Comparison of ENCODE assay signal across 35 cellular contexts in the genomic region with DNA sequence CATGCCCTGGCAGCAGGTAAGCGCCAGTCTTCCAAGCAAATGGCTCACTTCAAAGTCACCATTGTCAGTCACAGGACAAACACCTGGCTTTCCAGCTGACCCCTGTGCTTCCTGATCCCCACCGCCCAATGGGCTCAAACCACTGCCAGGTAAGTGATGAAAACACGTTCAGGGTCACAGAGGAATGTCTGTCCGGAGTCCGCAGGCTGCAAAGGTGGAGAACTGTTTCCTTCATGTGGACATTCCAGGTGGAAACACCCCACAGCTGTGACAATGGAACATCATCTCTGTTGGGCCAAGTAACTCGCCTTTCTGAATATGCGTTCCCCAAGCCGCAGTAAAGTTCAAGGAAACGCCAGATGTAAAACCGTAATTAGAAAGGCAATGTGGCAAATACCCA.
DNase-seq lines count a peak whose midpoint lies in the region; ATAC-seq, FAIRE-seq and TF ChIP-seq lines count a peak whose summit lies in the region.
"Had no signal": no experiment of that assay in that cellular context is flagged by ENCODE, and none has a peak within 500 bp of the region (broad histone marks: within the 10 kb centered on the region; RNA-seq: fewer than 3 reads in every experiment).

No MANE protein-coding gene starts in this region.

- peak overlapping the region; percentile 36; the same call in 1 of the 2 replicates for H3K4me2 ChIP-seq in HepG2 (ENCODE audit: low read depth, low read length)
- H3K4me2 ChIP-seq in trophoblast cell (ENCODE audit: low read length): no peak overlapping the region
- H3K4me2 ChIP-seq: A549; BLaER1; BLaER1 treated with 17β-estradiol and CSF1 and Interleukin-3, amounts not matched to agents 10 nM and 100 nM had no signal

- H3K79me1 ChIP-seq in trophoblast cell (ENCODE audit: low read length): no peaks in the 10 kb centered on the region

- H3K4ac ChIP-seq in trophoblast cell (ENCODE audit: low read depth, low read length): no peak overlapping the region

- BruUV-seq in HepG2 (replicated peaks; lab: Mats Ljungman, UMichigan): no TSS peak

- H3K36me3 ChIP-seq in HepG2 (replicated peaks in 1 of 2; ENCODE audit: control insufficient read depth in 1 of 2, insufficient read depth in 2 of 2, low read length in 2 of 2) (no peaks in the 10 kb centered on the region), right lobe of liver (no peaks in the 10 kb centered on the region), trophoblast cell (ENCODE audit: control insufficient read depth in 1 of 2, insufficient read depth in 2 of 2, low read length in 2 of 2) (no peaks in the 10 kb centered on the region)
- H3K36me3 ChIP-seq: BE2C; BLaER1; BLaER1 treated with 17β-estradiol and CSF1 and Interleukin-3, amounts not matched to agents 10 nM and 100 nM had no signal

- POLR2A ChIA-PET in HepG2 (lab: Yijun Ruan, JAX): no interaction called here

- TF ChIP-seq POLR2A in HepG2 (IDR thresholded peaks at IDR 0.05; ENCODE audit: insufficient read depth in 1 of 2, low read depth in 2 of 2, low read length in 2 of 2) (no peak), right lobe of liver (IDR thresholded peaks at IDR 0.05) (no peak)

- H3K27me3 ChIP-seq in HepG2 (ENCODE audit: control insufficient read depth in 1 of 2, insufficient read depth in 2 of 2, low read length in 2 of 2) (peaks cover 0 to 9% of the 10 kb centered on the region in 2 experiments; a peak in 1 of 5 replicates), right lobe of liver (no peaks in the 10 kb centered on the region), trophoblast cell (ENCODE audit: insufficient read depth, low read length) (no peaks in the 10 kb centered on the region)
- H3K27me3 ChIP-seq: BE2C; BLaER1; BLaER1 treated with 17β-estradiol and CSF1 and Interleukin-3, amounts not matched to agents 10 nM and 100 nM had no signal

- TF ChIP-seq RAD21 in HepG2 (CRISPR knock-in tag; IDR thresholded peaks at IDR 0.05): no peak

- H3K27ac ChIP-seq in HepG2 (ENCODE audit: extremely low read length, insufficient read depth, low read length): no peak overlapping the region
- H3K27ac ChIP-seq in right lobe of liver: no peak overlapping the region
- no peak overlapping the region for H3K27ac ChIP-seq in trophoblast cell (ENCODE audit: low read depth, low read length)
- H3K27ac ChIP-seq: 22Rv1; A549; BLaER1; BLaER1 treated with 17β-estradiol and CSF1 and Interleukin-3, amounts not matched to agents 10 nM and 100 nM; C4-2B had no signal

- no peak overlapping the region for H2AK5ac ChIP-seq in trophoblast cell (ENCODE audit: low read length)

- in situ Hi-C loops in HepG2 (cut with HindIII; ENCODE audit: extremely low pct_ligation_motif_present, low pct_unique_long_range_greater_than_20kb): no loop called here

- no peak overlapping the region for H3K4me3 ChIP-seq in HepG2 (replicated peaks in 1 of 3; ENCODE audit: insufficient read depth in 1 of 3, low read depth in 2 of 3, low read length in 3 of 3)
- no peak overlapping the region for H3K4me3 ChIP-seq in right lobe of liver
- H3K4me3 ChIP-seq in trophoblast cell (ENCODE audit: low read depth, low read length): no peak overlapping the region
- H3K4me3 ChIP-seq: A549; BLaER1; BLaER1 treated with 17β-estradiol and CSF1 and Interleukin-3, amounts not matched to agents 10 nM and 100 nM had no signal

- H4K20me1 ChIP-seq in HepG2 (ENCODE audit: insufficient read depth, low read length): no peaks in the 10 kb centered on the region
- H4K20me1 ChIP-seq: BLaER1; BLaER1 treated with 17β-estradiol and CSF1 and Interleukin-3, amounts not matched to agents 10 nM and 100 nM had no signal

- H3K79me2 ChIP-seq in HepG2 (ENCODE audit: insufficient read depth, low read length): no peaks in the 10 kb centered on the region
- H3K79me2 ChIP-seq in trophoblast cell (ENCODE audit: control insufficient read depth, insufficient read depth, low read length, poor library complexity): no peaks in the 10 kb centered on the region

- H3K9ac ChIP-seq in HepG2 (ENCODE audit: insufficient read depth, low read depth, low read length) (no peak overlapping the region), trophoblast cell (ENCODE audit: low read length) (peak overlapping the region; percentile 41)
- H3K9ac ChIP-seq: BLaER1; BLaER1 treated with 17β-estradiol and CSF1 and Interleukin-3, amounts not matched to agents 10 nM and 100 nM had no signal

- H4K12ac ChIP-seq in trophoblast cell (ENCODE audit: low read depth, low read length): no peak overlapping the region

- TF ChIP-seq EP300 in HepG2 (IDR thresholded peaks at IDR 0.05; ENCODE audit: low read depth in 2 of 2, low read length in 2 of 2): no peak
- no peak for TF ChIP-seq EP300 in HepG2 (CRISPR knock-in tag; IDR thresholded peaks at IDR 0.05; ENCODE audit: borderline replicate concordance)

- H2AFZ ChIP-seq in HepG2 (ENCODE audit: low read length) (no peak overlapping the region), trophoblast cell (ENCODE audit: insufficient read depth, low read length, poor library complexity) (no peak overlapping the region)

- H3K27ac Mint-ChIP-seq in activated naive CD4-positive, alpha-beta T cell treated with anti-CD3 and anti-CD28 coated beads, Interleukin-2, amount 10 ng/mL, durations not matched to agents 7 days and 5 days: no peak overlapping the region
- H3K27ac Mint-ChIP-seq: B cell; CD14-positive monocyte; CD4-positive, alpha-beta memory T cell; CD4-positive, alpha-beta T cell; CD8-positive, alpha-beta T cell had no signal

- no peak overlapping the region for H3K4me3 Mint-ChIP-seq in activated naive CD4-positive, alpha-beta T cell treated with anti-CD3 and anti-CD28 coated beads, Interleukin-2, amount 10 ng/mL, durations not matched to agents 7 days and 5 days
- H3K4me3 Mint-ChIP-seq: B cell; CD14-positive monocyte; CD4-positive, alpha-beta memory T cell; CD4-positive, alpha-beta T cell; CD4-positive, CD25-positive, alpha-beta regulatory T cell; CD8-positive, alpha-beta memory T cell; CD8-positive, alpha-beta T cell had no signal

- H3K4me1 Mint-ChIP-seq in activated naive CD4-positive, alpha-beta T cell treated with anti-CD3 and anti-CD28 coated beads, Interleukin-2, amount 10 ng/mL, durations not matched to agents 7 days and 5 days: peaks cover 2% of the 10 kb centered on the region
- H3K4me1 Mint-ChIP-seq: B cell; CD14-positive monocyte; CD8-positive, alpha-beta memory T cell had no signal

- H3K9me3 ChIP-seq in HepG2 (ENCODE audit: low read length): no peaks in the 10 kb centered on the region
- no peaks in the 10 kb centered on the region for H3K9me3 ChIP-seq in right lobe of liver
- peaks cover 5% of the 10 kb centered on the region for H3K9me3 ChIP-seq in trophoblast cell (ENCODE audit: insufficient read depth, low read depth, low read length)
- H3K9me3 ChIP-seq: A549; BE2C; BLaER1; BLaER1 treated with 17β-estradiol and CSF1 and Interleukin-3, amounts not matched to agents 10 nM and 100 nM; Caco-2 had no signal

- ATAC-seq in HepG2 (peak; percentile 49), right lobe of liver (no peak), Right ventricle myocardium superior (ENCODE audit: poor library complexity) (no peak)
- ATAC-seq: A549; CD8-positive, alpha-beta T cell had no signal

- no peak overlapping the region for H2BK120ac ChIP-seq in trophoblast cell (ENCODE audit: insufficient read depth, low read length, poor library complexity)

- peaks cover 3% of the 10 kb centered on the region for H3K9me3 Mint-ChIP-seq in activated naive CD4-positive, alpha-beta T cell treated with anti-CD3 and anti-CD28 coated beads, Interleukin-2, amount 10 ng/mL, durations not matched to agents 7 days and 5 days

- H3K4me1 ChIP-seq in HepG2 (ENCODE audit: insufficient read depth, low read length) (peaks cover 18% of the 10 kb centered on the region), right lobe of liver (no peaks in the 10 kb centered on the region), trophoblast cell (ENCODE audit: control insufficient read depth in 1 of 2, insufficient read depth in 2 of 2, low read length in 2 of 2) (no peaks in the 10 kb centered on the region)
- H3K4me1 ChIP-seq: A549; BE2C; BLaER1; BLaER1 treated with 17β-estradiol and CSF1 and Interleukin-3, amounts not matched to agents 10 nM and 100 nM; Caco-2 had no signal

- TF ChIP-seq CTCF in HepG2 (CRISPR knock-in tag; IDR thresholded peaks at IDR 0.05) (no peak), right lobe of liver (IDR thresholded peaks at IDR 0.05) (no peak)

- H3K18ac ChIP-seq in trophoblast cell (ENCODE audit: low read length): no peak overlapping the region

- H2BK5ac ChIP-seq in trophoblast cell (ENCODE audit: low read depth, low read length, poor library complexity): no peak overlapping the region

- no peak overlapping the region for H4K91ac ChIP-seq in trophoblast cell (ENCODE audit: low read depth, low read length)

- CTCF ChIA-PET in HepG2 (lab: Yijun Ruan, JAX; ENCODE audit: low intra/inter-chr PET ratio, low total read pairs): no interaction called here
- CTCF ChIA-PET in activated naive CD4-positive, alpha-beta T cell treated with anti-CD3 and anti-CD28 coated beads, Interleukin-2, amount 10 ng/mL, durations not matched to agents 7 days and 5 days (lab: Charles Lee): no interaction called here

- no peak overlapping the region for H2BK12ac ChIP-seq in trophoblast cell (ENCODE audit: low read length)

- H3K36me3 Mint-ChIP-seq in activated naive CD4-positive, alpha-beta T cell treated with anti-CD3 and anti-CD28 coated beads, Interleukin-2, amount 10 ng/mL, durations not matched to agents 7 days and 5 days: no peaks in the 10 kb centered on the region
- H3K36me3 Mint-ChIP-seq: CD14-positive monocyte; CD4-positive, CD25-positive, alpha-beta regulatory T cell; CD8-positive, alpha-beta T cell had no signal

- no peak overlapping the region for H3K23ac ChIP-seq in trophoblast cell (ENCODE audit: low read length)

- no peak for FAIRE-seq in HepG2 (lab: Jason Lieb, UNC)
- FAIRE-seq: A204.1, A549, D721Med had no signal

- peaks cover 44% of the 10 kb centered on the region for H3K27me3 Mint-ChIP-seq in activated naive CD4-positive, alpha-beta T cell treated with anti-CD3 and anti-CD28 coated beads, Interleukin-2, amount 10 ng/mL, durations not matched to agents 7 days and 5 days

- no peak overlapping the region for H4K8ac ChIP-seq in trophoblast cell (ENCODE audit: low read depth, low read length)

- H3K14ac ChIP-seq in trophoblast cell (ENCODE audit: low read length): no peak overlapping the region

- WGBS in HepG2 (ENCODE audit: low lambda C conversion rate): 51% methylated on average over 9 of the region's 10 CpGs
- WGBS in right lobe of liver (ENCODE audit: insufficient coverage, low coverage, low lambda C conversion rate, missing lambda C conversion rate): 83% methylated on average over 4 of the region's 10 CpGs
- no CpG with 5 or more reads among the region's 10 CpGs for WGBS in trophoblast cell (ENCODE audit: extremely low coverage, insufficient coverage, insufficient read length)

- no peak for DNase-seq in HepG2 (ENCODE audit: low spot score)
- no peak for DNase-seq in right lobe of liver
- DNase-seq in AG20443 (ENCODE audit: low spot score): peak; percentile 4
- no peak for DNase-seq in trophoblast cell
- no peak for DNase-seq in activated naive CD4-positive, alpha-beta T cell treated with anti-CD3 and anti-CD28 coated beads, Interleukin-2, amount 10 ng/mL, durations not matched to agents 7 days and 5 days
- DNase-seq in Right ventricle myocardium superior: no peak
- DNase-seq: 8988T; ACHN; AML-193; BE2C; C1 segment of cervical spinal cord; Caco-2; Calu3; CD4-positive, alpha-beta memory T cell; CD4-positive, alpha-beta T cell; CD4-positive, CD25-positive, alpha-beta regulatory T cell; CD8-positive, alpha-beta memory T cell; CD8-positive, alpha-beta T cell; COR-L47; DMS 273 treated with DMSO at 0.1 percent for 48 hours; DMS153; DMS53; DMS79; DMS79 treated with DMSO at 0.1 percent for 48 hours; DND-41; EL had no signal

- intact Hi-C loops in HepG2 (cut with micrococcal nuclease; ENCODE audit: unreplicated experiment) (no loop called here), right lobe of liver (cut with DNase I) (no loop called here), Right ventricle myocardium superior (cut with DNase I) (no loop called here)
